Comparison of ENCODE assay signal across 21 cellular contexts in genomic region chr10:78383378-78383777, GRCh38.
"Had no signal": no experiment of that assay in that cellular context is flagged by ENCODE, and none has a peak within 500 bp of the region (broad histone marks: within the 10 kb centered on the region; RNA-seq: fewer than 3 reads in every experiment).

No MANE protein-coding gene starts in this region.

- ATAC-seq: Panc1 had no signal

- H3K4me1 Mint-ChIP-seq: IgD-negative memory B cell had no signal

- H3K27ac ChIP-seq: HL-60, RWPE1 had no signal

- DNase-seq: KBM-7, NCI-H1092, NCI-H1105 treated with DMSO at 0.1 percent for 48 hours, NCI-H1417 treated with DMSO at 0.1 percent for 48 hours, NCI-H146, NCI-H187, NCI-H2029, NCI-H2081 treated with DMSO at 0.1 percent for 48 hours, NCI-H2171, NCI-H226, NCI-H446, NCI-H510A, NCI-H524 treated with DMSO at 0.1 percent for 48 hours, NCI-H69, NCI-H774, SHP77 had no signal

- H3K9me3 ChIP-seq: MG63 had no signal

- H3K27me3 ChIP-seq: MG63 had no signal

- H3K4me3 Mint-ChIP-seq: IgD-negative memory B cell had no signal

- H3K4me3 ChIP-seq: MG63 had no signal

- H3K27ac Mint-ChIP-seq: IgD-negative memory B cell had no signal

- H3K36me3 ChIP-seq: MG63 had no signal
